16 cellular contexts compared by ENCODE assay signal in the genomic region with DNA sequence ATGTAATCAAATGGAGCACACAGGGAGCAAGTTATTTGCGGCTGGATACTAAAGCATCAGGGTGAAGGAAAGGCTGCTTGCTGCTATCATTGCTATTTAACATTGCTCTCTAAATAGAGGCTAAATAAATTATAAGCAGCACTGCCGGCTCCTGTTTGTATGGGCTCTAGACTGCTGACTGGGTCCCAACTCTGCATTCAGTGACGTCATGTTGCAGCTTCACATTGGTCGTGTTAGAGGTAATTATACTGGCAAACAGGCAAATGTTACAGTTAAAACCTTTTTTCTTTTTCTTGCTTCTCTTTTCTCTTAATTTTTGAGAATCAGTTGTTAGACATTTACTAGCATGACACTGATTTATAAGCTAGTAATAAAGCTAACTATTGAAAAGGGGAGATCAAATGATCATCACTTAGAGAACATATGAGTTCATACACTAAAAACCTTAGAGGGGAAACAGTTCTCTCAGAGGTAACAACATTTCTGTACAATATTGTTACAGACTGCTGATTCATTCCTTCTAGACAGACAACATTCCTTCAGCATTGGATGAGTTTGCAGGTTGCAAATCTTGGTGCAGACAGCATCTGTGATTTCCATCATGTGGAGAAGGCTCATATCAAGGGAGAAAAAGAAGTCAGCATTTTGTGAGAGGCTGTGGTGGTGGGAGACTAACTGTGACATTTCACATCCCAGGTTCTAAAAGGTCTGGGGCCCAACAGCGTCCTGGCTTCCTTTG. TPM values are rescaled to one million over a fixed set of nuclear protein-coding genes. Genes with fewer than 3 reads are reported as not detected.
"Had no signal": no experiment of that assay in that cellular context is flagged by ENCODE, and none has a peak within 500 bp of the region (broad histone marks: within the 10 kb centered on the region; RNA-seq: fewer than 3 reads in every experiment).

No MANE protein-coding gene starts in this region.

- H3K27ac ChIP-seq: adrenal gland, heart right ventricle, right atrium auricular region, skin epidermis, tibial nerve had no signal

- H3K4me3 ChIP-seq: adrenal gland, heart right ventricle, right atrium auricular region, skin epidermis, tibial nerve had no signal

- DNase-seq: activated CD4-positive, alpha-beta T cell treated with anti-CD3 and anti-CD28 coated beads for 36 hours; activated CD4-positive, alpha-beta T cell treated with anti-CD3 and anti-CD28 coated beads, Interleukin-2, amount 50 U/mL, for 48 hours; activated gamma-delta T cell; adrenal gland; endodermal cell; heart right ventricle; natural killer cell had no signal

- H3K36me3 Mint-ChIP-seq: activated naive CD4-positive, alpha-beta T cell treated with anti-CD3 and anti-CD28 coated beads, Interleukin-2, amount 50 U/mL, for 24 hours; natural killer cell had no signal

- H3K27ac Mint-ChIP-seq: activated CD4-positive, alpha-beta T cell treated with anti-CD3 and anti-CD28 coated beads for 36 hours; activated naive CD4-positive, alpha-beta T cell treated with anti-CD3 and anti-CD28 coated beads, Interleukin-2, amount 50 U/mL, for 24 hours; endodermal cell; natural killer cell; progenitor cell of endocrine pancreas; stimulated activated naive CD8-positive, alpha-beta T cell treated with anti-CD3 and anti-CD28 coated beads, Interleukin-15, Interleukin-2, amounts not matched to agents 100 ng/mL and 50 ng/mL, for 24 hours; T-helper 2 cell treated with Interferon-gamma antibody and Interleukin-4, amounts not matched to agents 5 μg/mL and 100 μg/mL, for 36 hours had no signal

- H3K4me1 ChIP-seq: adrenal gland, right atrium auricular region, tibial nerve had no signal

- ATAC-seq: activated CD4-positive, alpha-beta T cell treated with anti-CD3 and anti-CD28 coated beads for 36 hours; heart right ventricle; natural killer cell had no signal

- H3K9me3 ChIP-seq: adrenal gland, heart right ventricle, right atrium auricular region had no signal

- H3K4me1 Mint-ChIP-seq: activated CD4-positive, alpha-beta T cell treated with anti-CD3 and anti-CD28 coated beads for 36 hours; activated naive CD4-positive, alpha-beta T cell treated with anti-CD3 and anti-CD28 coated beads, Interleukin-2, amount 50 U/mL, for 24 hours; endodermal cell; natural killer cell had no signal

- H3K4me3 Mint-ChIP-seq: activated CD4-positive, alpha-beta T cell treated with anti-CD3 and anti-CD28 coated beads for 36 hours; activated naive CD4-positive, alpha-beta T cell treated with anti-CD3 and anti-CD28 coated beads, Interleukin-2, amount 50 U/mL, for 24 hours; endodermal cell; natural killer cell; stimulated activated naive CD8-positive, alpha-beta T cell treated with anti-CD3 and anti-CD28 coated beads, Interleukin-15, Interleukin-2, amounts not matched to agents 100 ng/mL and 50 ng/mL, for 24 hours; T-helper 2 cell treated with Interferon-gamma antibody and Interleukin-4, amounts not matched to agents 5 μg/mL and 100 μg/mL, for 36 hours had no signal

- H3K27me3 ChIP-seq: tibial nerve had no signal

- H3K9me3 Mint-ChIP-seq: activated naive CD4-positive, alpha-beta T cell treated with anti-CD3 and anti-CD28 coated beads, Interleukin-2, amount 50 U/mL, for 24 hours; endodermal cell; natural killer cell; stimulated activated naive CD8-positive, alpha-beta T cell treated with anti-CD3 and anti-CD28 coated beads, Interleukin-15, Interleukin-2, amounts not matched to agents 100 ng/mL and 50 ng/mL, for 24 hours; T-helper 2 cell treated with Interferon-gamma antibody and Interleukin-4, amounts not matched to agents 5 μg/mL and 100 μg/mL, for 36 hours had no signal

- H3K36me3 ChIP-seq: adrenal gland, heart right ventricle, right atrium auricular region, tibial nerve had no signal

RNA-seq across cellular contexts. Expression of a gene that starts 15.9 kb away (rescaled TPM):
- total RNA-seq: activated CD4-positive, alpha-beta T cell treated with anti-CD3 and anti-CD28 coated beads for 36 hours; adrenal gland; endodermal cell; lower leg skin; mesenteric fat pad; natural killer cell; progenitor cell of endocrine pancreas; right atrium auricular region; tibial nerve had no signal
